13 cellular contexts compared by ENCODE assay signal in genomic region chr17:80265205-80266068, GRCh38. TPM values are rescaled to one million over a fixed set of nuclear protein-coding genes. Genes with fewer than 3 reads are reported as not detected.
DNase-seq lines count a peak whose midpoint lies in the region; ATAC-seq and TF ChIP-seq lines count a peak whose summit lies in the region.
"Had no signal": no experiment of that assay in that cellular context is flagged by ENCODE, and none has a peak within 500 bp of the region (broad histone marks: within the 10 kb centered on the region; RNA-seq: fewer than 3 reads in every experiment).

No MANE protein-coding gene starts in this region.

- intact Hi-C loops in activated CD4-positive, alpha-beta T cell treated with anti-CD3 and anti-CD28 coated beads for 36 hours (cut with DNase I, micrococcal nuclease) = loop anchor here in 1 of 2 experiments (1.0 to 10.0 kb wide), 2 partner anchors 11 to 829 kb away; no protein-coding TSS in a partner anchor
- intact Hi-C loops in left colon (cut with DNase I, micrococcal nuclease) = no loop called here

- H3K4me3 Mint-ChIP-seq in activated CD4-positive, alpha-beta T cell treated with anti-CD3 and anti-CD28 coated beads for 36 hours = peak overlapping the region; percentile 98
- no peak overlapping the region for H3K4me3 Mint-ChIP-seq in progenitor cell of endocrine pancreas (ENCODE audit: low read depth)

- WGBS in lung, 2 donors = 64 to 81% methylated on average over 17 of the region's 17 CpGs
- 63 to 77% methylated on average over 17 of the region's 17 CpGs for WGBS in upper lobe of left lung, 2 donors

- H3K27ac ChIP-seq in lung (ENCODE audit: low read depth in 1 of 2, low read length in 1 of 2) (peak overlapping the region in 1 of 2 donors; percentile 42), upper lobe of left lung (peak overlapping the region; percentile 94 to 100 (median 98))
- H3K27ac ChIP-seq: cardiac muscle cell, tibial artery had no signal

- H3K27ac Mint-ChIP-seq in activated CD4-positive, alpha-beta T cell treated with anti-CD3 and anti-CD28 coated beads for 36 hours = peak overlapping the region; percentile 91
- H3K27ac Mint-ChIP-seq in progenitor cell of endocrine pancreas = no peak overlapping the region

- ATAC-seq in activated CD4-positive, alpha-beta T cell treated with anti-CD3 and anti-CD28 coated beads for 36 hours = peak; percentile 17
- ATAC-seq in lung (ENCODE audit: insufficient read depth, low FRiP score) (no peak), upper lobe of left lung (ENCODE audit: low FRiP score in 2 of 2) (peak in 1 of 2 donors; percentile 8), left colon (no peak), GM19397 (IDR thresholded peaks at IDR 0.05; ENCODE audit: unreplicated experiment) (no peak)

- peaks cover 0 to 16% of the 10 kb centered on the region in 2 donors for H3K36me3 ChIP-seq in lung (ENCODE audit: control insufficient read depth in 2 of 2, insufficient read depth in 2 of 2, low read length in 2 of 2)
- peaks cover 0 to 44% (median 20%) of the 10 kb centered on the region in 4 donors for H3K36me3 ChIP-seq in upper lobe of left lung
- H3K36me3 ChIP-seq: cardiac muscle cell had no signal

- H3K27me3 ChIP-seq in lung (ENCODE audit: control insufficient read depth, insufficient read depth) (no peaks in the 10 kb centered on the region), upper lobe of left lung (no peaks in the 10 kb centered on the region)
- H3K27me3 ChIP-seq: cardiac muscle cell, tibial artery had no signal

- no peak for TF ChIP-seq POLR2A in upper lobe of left lung (IDR thresholded peaks at IDR 0.05)

- H3K27me3 Mint-ChIP-seq in activated CD4-positive, alpha-beta T cell treated with anti-CD3 and anti-CD28 coated beads for 36 hours = no peaks in the 10 kb centered on the region
- H3K27me3 Mint-ChIP-seq in progenitor cell of endocrine pancreas = no peaks in the 10 kb centered on the region

- H3K4me3 ChIP-seq in lung (no peak overlapping the region), upper lobe of left lung (peak overlapping the region in 3 of 4 donors; percentile 52 to 99 (median 55))
- H3K4me3 ChIP-seq: cardiac muscle cell had no signal

- TF ChIP-seq CTCF in lung (IDR thresholded peaks at IDR 0.05; ENCODE audit: control extremely low read depth, extremely low read depth) = no peak
- TF ChIP-seq CTCF in upper lobe of left lung (IDR thresholded peaks at IDR 0.05) = peak in 1 of 6 experiments; percentile 33
- TF ChIP-seq CTCF in progenitor cell of endocrine pancreas (IDR thresholded peaks at IDR 0.05; ENCODE audit: unreplicated experiment) = no peak

- H3K9me3 Mint-ChIP-seq in activated CD4-positive, alpha-beta T cell treated with anti-CD3 and anti-CD28 coated beads for 36 hours (ENCODE audit: low read depth) = no peaks in the 10 kb centered on the region
- no peaks in the 10 kb centered on the region for H3K9me3 Mint-ChIP-seq in progenitor cell of endocrine pancreas (ENCODE audit: low read depth)

- CTCF ChIA-PET in activated CD4-positive, alpha-beta T cell treated with anti-CD3 and anti-CD28 coated beads for 36 hours (lab: Charles Lee) = interaction anchor here (2.4 kb wide), 1 partner anchor 165 kb away, joined by 6 read pairs; the partner anchor contains the start of gene GAA

- H3K4me1 Mint-ChIP-seq in activated CD4-positive, alpha-beta T cell treated with anti-CD3 and anti-CD28 coated beads for 36 hours = peaks cover 47% of the 10 kb centered on the region
- peaks cover 11% of the 10 kb centered on the region for H3K4me1 Mint-ChIP-seq in progenitor cell of endocrine pancreas (ENCODE audit: low read depth)

- POLR2A ChIA-PET in activated CD4-positive, alpha-beta T cell treated with anti-CD3 and anti-CD28 coated beads for 36 hours (lab: Charles Lee) = interaction anchor here (0.5 to 0.7 kb wide), 3 partner anchors 18 to 259 kb away, joined by 3 to 4 read pairs (median 3); no protein-coding TSS in a partner anchor

- TF ChIP-seq EP300 in upper lobe of left lung (IDR thresholded peaks at IDR 0.05) = peak in 1 of 4 donors; percentile 4

- H3K4me1 ChIP-seq in lung (ENCODE audit: control insufficient read depth in 2 of 2, insufficient read depth in 2 of 2, low read length in 2 of 2) = peaks cover 3 to 25% of the 10 kb centered on the region in 2 donors
- H3K4me1 ChIP-seq in upper lobe of left lung = peaks cover 47 to 61% (median 49%) of the 10 kb centered on the region in 4 donors

- H3K9me3 ChIP-seq in lung (ENCODE audit: control insufficient read depth in 2 of 2, insufficient read depth in 1 of 2, low read length in 1 of 2) (no peaks in the 10 kb centered on the region), upper lobe of left lung (no peaks in the 10 kb centered on the region)
- H3K9me3 ChIP-seq: tibial artery had no signal

- DNase-seq in activated CD4-positive, alpha-beta T cell treated with anti-CD3 and anti-CD28 coated beads for 36 hours = peak; percentile 78
- DNase-seq in activated CD4-positive, alpha-beta T cell treated with anti-CD3 and anti-CD28 coated beads for 1 hour = no peak
- peak; percentile 53 for DNase-seq in activated T-cell treated with anti-CD3 and anti-CD28 coated beads, Interleukin-2, amount 50 U/mL, for 1 hour
- DNase-seq in lung (ENCODE audit: low spot score) = peak; percentile 46
- no peak for DNase-seq in upper lobe of left lung
- DNase-seq in progenitor cell of endocrine pancreas (ENCODE audit: low spot score, unreplicated experiment) = no peak
- no peak for DNase-seq in left colon
- DNase-seq: ACHN, KG1, Right ventricle myocardium superior, tibial artery had no signal

- peaks cover 40% of the 10 kb centered on the region for H3K36me3 Mint-ChIP-seq in activated CD4-positive, alpha-beta T cell treated with anti-CD3 and anti-CD28 coated beads for 36 hours (ENCODE audit: low read depth)
- peaks cover 2% of the 10 kb centered on the region for H3K36me3 Mint-ChIP-seq in progenitor cell of endocrine pancreas (ENCODE audit: insufficient read depth)

RNA-seq across cellular contexts. Expression of gene RNF213, which starts 4.8 kb away (rescaled TPM):
- 100 to 1,000 TPM; 334 to 366 TPM for total RNA-seq in activated CD4-positive, alpha-beta T cell treated with anti-CD3 and anti-CD28 coated beads for 36 hours
- total RNA-seq in lung (100 to 1,000 TPM; 135 to 198 TPM), upper lobe of left lung (100 to 1,000 TPM; 135 to 619 (median 207) TPM), progenitor cell of endocrine pancreas (57.6 and 61.9 TPM in 2 replicates), left colon (100 to 1,000 TPM in 1 of 2 donors, 10 to 100 TPM in 1; 95.9 to 142 TPM)
- polyA plus RNA-seq in lung = 10 to 100 TPM; 67.0 to 76.7 TPM

RNA-seq across cellular contexts. Expression of gene SLC26A11, which starts 45.2 kb away (rescaled TPM):
- 1 to 10 TPM; 4.7 to 4.9 TPM for total RNA-seq in activated CD4-positive, alpha-beta T cell treated with anti-CD3 and anti-CD28 coated beads for 36 hours
- total RNA-seq in lung = 10 to 100 TPM; 27.8 to 34.2 TPM
- 10 to 100 TPM; 25.0 to 37.0 TPM for polyA plus RNA-seq in lung
- 100 to 1,000 TPM in 1 of 6 donors, 10 to 100 TPM in 5; 14.8 to 162 (median 43.1) TPM for total RNA-seq in upper lobe of left lung
- 37.4 and 40.1 TPM in 2 replicates for total RNA-seq in progenitor cell of endocrine pancreas
- total RNA-seq in left colon = 1 to 10 TPM; 9.4 to 10.0 TPM

RNA-seq across cellular contexts. Expression of gene SGSH, which starts 45.3 kb away (rescaled TPM):
- total RNA-seq in activated CD4-positive, alpha-beta T cell treated with anti-CD3 and anti-CD28 coated beads for 36 hours = 10 to 100 TPM; 20.2 to 22.7 TPM
- total RNA-seq in lung (10 to 100 TPM; 27.5 to 75.1 TPM), upper lobe of left lung (100 to 1,000 TPM in 2 of 6 donors, 10 to 100 TPM in 4; 36.3 to 264 (median 65.0) TPM), progenitor cell of endocrine pancreas (42.0 and 43.9 TPM in 2 replicates), left colon (10 to 100 TPM; 51.2 to 54.9 TPM)
- polyA plus RNA-seq in lung = 10 to 100 TPM; 42.5 to 65.7 TPM

Comparison
In these comparisons a context has a peak if more than half of its experiments do, and no peak if none do; other contexts are left out.
1. DNase-seq: peak in activated CD4-positive, alpha-beta T cell treated with anti-CD3 and anti-CD28 coated beads for 36 hours (single experiment), activated T-cell treated with anti-CD3 and anti-CD28 coated beads, Interleukin-2, amount 50 U/mL, for 1 hour (single experiment) and lung (single experiment); none in activated CD4-positive, alpha-beta T cell treated with anti-CD3 and anti-CD28 coated beads for 1 hour (single experiment), upper lobe of left lung (0 of 2), progenitor cell of endocrine pancreas (single experiment) and left colon (0 of 2).